Comparison of ENCODE assay signal across 21 cellular contexts in genomic region chr14:63418020-63418419, GRCh38.
DNase-seq lines count a peak whose midpoint lies in the region; ATAC-seq and TF ChIP-seq lines count a peak whose summit lies in the region.
"Had no signal": no experiment of that assay in that cellular context is flagged by ENCODE, and none has a peak within 500 bp of the region (broad histone marks: within the 10 kb centered on the region; RNA-seq: fewer than 3 reads in every experiment).

No MANE protein-coding gene starts in this region.

- DNase-seq in GM12865 (ENCODE audit: low read depth) (peak; percentile 60), left lung (no peak)
- no peak for DNase-seq in activated naive CD4-positive, alpha-beta T cell treated with Interleukin-2 at 50 U/mL for 16 hours
- DNase-seq: H9, KBM-7, NCI-H1092 treated with DMSO at 0.1 percent for 48 hours, NCI-H1436 treated with DMSO at 0.1 percent for 48 hours, NCI-H2029, NCI-H226, NCI-H510A treated with DMSO at 0.1 percent for 48 hours, NCI-H748 treated with DMSO at 0.1 percent for 48 hours, SIG-M5, SK-N-SH, T-helper 2 cell had no signal

- H3K4me3 ChIP-seq in GM12865 (ENCODE audit: low read depth, low read length) (no peak overlapping the region), left lung (no peak overlapping the region), gastroesophageal sphincter (no peak overlapping the region)
- H3K4me3 ChIP-seq: A549 had no signal

- no peak for TF ChIP-seq CTCF in GM12865 (IDR thresholded peaks at IDR 0.05; ENCODE audit: insufficient read depth, low read depth, low read length, missing control alignments)
- TF ChIP-seq CTCF in left lung (IDR thresholded peaks at IDR 0.05), result no peak
- TF ChIP-seq CTCF in gastroesophageal sphincter (IDR thresholded peaks at IDR 0.05), result no peak

- no peak for TF ChIP-seq EP300 in gastroesophageal sphincter (IDR thresholded peaks at IDR 0.05)

- H3K27me3 ChIP-seq in left lung, result no peaks in the 10 kb centered on the region
- H3K27me3 ChIP-seq in gastroesophageal sphincter, result no peaks in the 10 kb centered on the region

- intact Hi-C loops in left lung (cut with DNase I), result no loop called here

- TF ChIP-seq POLR2A in gastroesophageal sphincter (IDR thresholded peaks at IDR 0.05), result no peak

- peak; percentile 85 for ATAC-seq in GM21367 (IDR thresholded peaks at IDR 0.05; ENCODE audit: unreplicated experiment)
- ATAC-seq in HG02885 (IDR thresholded peaks at IDR 0.05; ENCODE audit: poor library complexity, unreplicated experiment), result peak; percentile 84
- peak; percentile 72 for ATAC-seq in left lung
- no peak for ATAC-seq in GM19035 (IDR thresholded peaks at IDR 0.05; ENCODE audit: unreplicated experiment)
- no peak for ATAC-seq in gastroesophageal sphincter
- ATAC-seq in GM21786 (IDR thresholded peaks at IDR 0.05; ENCODE audit: unreplicated experiment), result no peak
- ATAC-seq: A549, Panc1 had no signal

- peaks cover 0 to 27% of the 10 kb centered on the region in 2 donors for H3K36me3 ChIP-seq in left lung
- peaks cover 0 to 30% of the 10 kb centered on the region in 2 donors for H3K36me3 ChIP-seq in gastroesophageal sphincter

- 87 to 94% methylated on average over 3 of the region's 3 CpGs for WGBS in gastroesophageal sphincter (ENCODE audit: low coverage in 1 of 2), 2 donors

- H3K9me3 ChIP-seq in left lung (no peaks in the 10 kb centered on the region), gastroesophageal sphincter (no peaks in the 10 kb centered on the region)
- H3K9me3 ChIP-seq: A549, SK-N-SH had no signal

- peaks cover 0 to 2% of the 10 kb centered on the region in 2 donors for H3K4me1 ChIP-seq in left lung
- peaks cover 0 to 17% (median 2%) of the 10 kb centered on the region in 3 donors for H3K4me1 ChIP-seq in gastroesophageal sphincter
- H3K4me1 ChIP-seq: A549 had no signal

- H3K27ac ChIP-seq in left lung, result no peak overlapping the region
- no peak overlapping the region for H3K27ac ChIP-seq in gastroesophageal sphincter
- H3K27ac ChIP-seq: A549 had no signal

Comparison
In these comparisons a context has a peak if more than half of its experiments do, and no peak if none do; other contexts are left out.
1. ATAC-seq: peak in GM21367 (single experiment), HG02885 (single experiment) and left lung (single experiment); none in GM19035 (single experiment), gastroesophageal sphincter (single experiment) and GM21786 (single experiment).